In genomic region chr1:86757272-86757984, GRCh38 we compare ENCODE assay signal across 1 cellular context.
TF ChIP-seq lines count a peak whose summit lies in the region.

No MANE protein-coding gene starts in this region.

TF ChIP-seq in SK-N-SH, 30 proteins besides CTCF, POLR2A, EP300 and RAD21 (continued from another document):
- TF ChIP-seq REST (IDR thresholded peaks at IDR 0.05; ENCODE audit: low read depth, low read length) = no peak
- TF ChIP-seq POLR2AphosphoS5 (IDR thresholded peaks at IDR 0.05; ENCODE audit: low read depth, low read length) = no peak
- TF ChIP-seq PBX3 (IDR thresholded peaks at IDR 0.05) = no peak
- no peak for TF ChIP-seq TEAD4 (IDR thresholded peaks at IDR 0.05; ENCODE audit: borderline replicate concordance, insufficient read depth)
- TF ChIP-seq ELF1 (IDR thresholded peaks at IDR 0.05) = no peak
- TF ChIP-seq MEF2A (IDR thresholded peaks at IDR 0.05; ENCODE audit: borderline replicate concordance, low read depth) = no peak
- no peak for TF ChIP-seq YY1 (IDR thresholded peaks at IDR 0.05; ENCODE audit: low read depth)
- TF ChIP-seq RFX5 (IDR thresholded peaks at IDR 0.05; ENCODE audit: low read length) = no peak
- TF ChIP-seq NFIC (IDR thresholded peaks at IDR 0.05; ENCODE audit: borderline replicate concordance) = no peak
- TF ChIP-seq NRF1 (IDR thresholded peaks at IDR 0.05; ENCODE audit: low read depth, low read length) = no peak
- no peak for TF ChIP-seq SIN3A (IDR thresholded peaks at IDR 0.05; ENCODE audit: borderline replicate concordance, low read depth, low read length)
- no peak for TF ChIP-seq RXRA (IDR thresholded peaks at IDR 0.05; ENCODE audit: borderline replicate concordance, low read depth)
- TF ChIP-seq, protein P1, sequence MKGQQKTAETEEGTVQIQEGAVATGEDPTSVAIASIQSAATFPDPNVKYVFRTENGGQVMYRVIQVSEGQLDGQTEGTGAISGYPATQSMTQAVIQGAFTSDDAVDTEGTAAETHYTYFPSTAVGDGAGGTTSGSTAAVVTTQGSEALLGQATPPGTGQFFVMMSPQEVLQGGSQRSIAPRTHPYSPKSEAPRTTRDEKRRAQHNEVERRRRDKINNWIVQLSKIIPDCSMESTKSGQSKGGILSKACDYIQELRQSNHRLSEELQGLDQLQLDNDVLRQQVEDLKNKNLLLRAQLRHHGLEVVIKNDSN (IDR thresholded peaks at IDR 0.05; ENCODE audit: borderline replicate concordance, low read depth) = no peak
- no peak for TF ChIP-seq GATA2 (CRISPR knock-in tag; IDR thresholded peaks at IDR 0.05)
- no peak for TF ChIP-seq FOSL2 (IDR thresholded peaks at IDR 0.05; ENCODE audit: borderline replicate concordance, low read depth)
- no peak for TF ChIP-seq FOXM1 (IDR thresholded peaks at IDR 0.05; ENCODE audit: low read depth)
- TF ChIP-seq MXI1 (IDR thresholded peaks at IDR 0.05; ENCODE audit: low read depth, low read length) = no peak
